In genomic region chr4:152169666-152170065, GRCh38 we compare ENCODE assay signal across 25 cellular contexts.
"Had no signal": no experiment of that assay in that cellular context is flagged by ENCODE, and none has a peak within 500 bp of the region (broad histone marks: within the 10 kb centered on the region; RNA-seq: fewer than 3 reads in every experiment).

No MANE protein-coding gene starts in this region.

- H3K27ac Mint-ChIP-seq: activated CD4-positive, alpha-beta memory T cell treated with anti-CD3 and anti-CD28 coated beads, Interleukin-2, amount 10 ng/mL, durations not matched to agents 7 days and 5 days; activated CD4-positive, alpha-beta T cell treated with anti-CD3 and anti-CD28 coated beads for 36 hours; activated naive CD8-positive, alpha-beta T cell treated with anti-CD3 and anti-CD28 coated beads, Interleukin-2, amount 10 ng/mL, durations not matched to agents 7 days and 5 days; activated T-helper 17 cell treated with anti-CD3 and anti-CD28 coated beads, Interleukin-2, amount 50 U/mL, for 72 hours; T-helper 1 cell treated with Interleukin-12 subunit alpha and Interleukin-12 subunit beta and Interleukin-4 antibody, amounts not matched to agents 30 μg/mL and 1 μg/mL, for 36 hours had no signal

- H3K36me3 Mint-ChIP-seq: activated naive CD8-positive, alpha-beta T cell treated with anti-CD3 and anti-CD28 coated beads, Interleukin-2, amount 10 ng/mL, durations not matched to agents 7 days and 5 days had no signal

- H3K9me3 ChIP-seq: adrenal gland, SJSA1 had no signal

- H3K4me3 ChIP-seq: adrenal gland, SJSA1 had no signal

- H3K27me3 Mint-ChIP-seq: activated CD4-positive, alpha-beta T cell treated with anti-CD3 and anti-CD28 coated beads for 36 hours; activated T-helper 17 cell treated with anti-CD3 and anti-CD28 coated beads, Interleukin-2, amount 50 U/mL, for 72 hours had no signal

- DNase-seq: activated CD4-positive, alpha-beta memory T cell treated with anti-CD3 and anti-CD28 coated beads, Interleukin-2, amount 10 ng/mL, durations not matched to agents 7 days and 5 days; activated CD4-positive, alpha-beta T cell treated with anti-CD3 and anti-CD28 coated beads for 36 hours; activated CD4-positive, alpha-beta T cell treated with anti-CD3 and anti-CD28 coated beads, Interleukin-2, amount 50 U/mL, for 1 hour; activated gamma-delta T cell; activated naive CD4-positive, alpha-beta T cell treated with anti-CD3 and anti-CD28 coated beads, Interleukin-2, amount 50 U/mL, for 16 hours; activated naive CD8-positive, alpha-beta T cell treated with anti-CD3 and anti-CD28 coated beads, Interleukin-2, amount 10 ng/mL, durations not matched to agents 7 days and 5 days; activated T-cell treated with anti-CD3 and anti-CD28 coated beads for 4 hours; activated T-cell treated with anti-CD3 and anti-CD28 coated beads, Interleukin-2, amount 50 U/mL, for 48 hours; adrenal gland; anterior cingulate cortex; cerebellar nuclear complex; Kasumi-1; NCI-H1105 treated with DMSO at 0.1 percent for 48 hours; NCI-H1436 treated with DMSO at 0.1 percent for 48 hours; NCI-H187 treated with DMSO at 0.1 percent for 48 hours; NCI-H2171; NCI-H345; NCI-H510A; NCI-H774; NK-92 treated with Interleukin-12 subunit alpha and Interleukin-12 subunit beta, amount 100 ng/mL, for 24 hours; SHP77 had no signal

- H3K36me3 ChIP-seq: adrenal gland, SJSA1 had no signal

- H3K27me3 ChIP-seq: adrenal gland, SJSA1 had no signal

- ATAC-seq: activated CD4-positive, alpha-beta T cell treated with anti-CD3 and anti-CD28 coated beads for 36 hours; activated T-helper 17 cell treated with anti-CD3 and anti-CD28 coated beads, Interleukin-2, amount 50 U/mL, for 72 hours; PC-3 had no signal

- H3K9me3 Mint-ChIP-seq: activated CD4-positive, alpha-beta memory T cell treated with anti-CD3 and anti-CD28 coated beads, Interleukin-2, amount 10 ng/mL, durations not matched to agents 7 days and 5 days; activated T-helper 17 cell treated with anti-CD3 and anti-CD28 coated beads, Interleukin-2, amount 50 U/mL, for 72 hours; T-helper 1 cell treated with Interleukin-12 subunit alpha and Interleukin-12 subunit beta and Interleukin-4 antibody, amounts not matched to agents 30 μg/mL and 1 μg/mL, for 36 hours had no signal

- H3K4me3 Mint-ChIP-seq: activated CD4-positive, alpha-beta memory T cell treated with anti-CD3 and anti-CD28 coated beads, Interleukin-2, amount 10 ng/mL, durations not matched to agents 7 days and 5 days; activated CD4-positive, alpha-beta T cell treated with anti-CD3 and anti-CD28 coated beads for 36 hours; activated naive CD8-positive, alpha-beta T cell treated with anti-CD3 and anti-CD28 coated beads, Interleukin-2, amount 10 ng/mL, durations not matched to agents 7 days and 5 days; activated T-helper 17 cell treated with anti-CD3 and anti-CD28 coated beads, Interleukin-2, amount 50 U/mL, for 72 hours; T-helper 1 cell treated with Interleukin-12 subunit alpha and Interleukin-12 subunit beta and Interleukin-4 antibody, amounts not matched to agents 30 μg/mL and 1 μg/mL, for 36 hours had no signal

- H3K4me1 Mint-ChIP-seq: activated CD4-positive, alpha-beta memory T cell treated with anti-CD3 and anti-CD28 coated beads, Interleukin-2, amount 10 ng/mL, durations not matched to agents 7 days and 5 days; activated CD4-positive, alpha-beta T cell treated with anti-CD3 and anti-CD28 coated beads for 36 hours; activated naive CD8-positive, alpha-beta T cell treated with anti-CD3 and anti-CD28 coated beads, Interleukin-2, amount 10 ng/mL, durations not matched to agents 7 days and 5 days had no signal

- H3K27ac ChIP-seq: adrenal gland, SJSA1 had no signal

- H3K4me1 ChIP-seq: adrenal gland, SJSA1 had no signal
